Comparison of ENCODE assay signal across 11 cellular contexts in the genomic region with DNA sequence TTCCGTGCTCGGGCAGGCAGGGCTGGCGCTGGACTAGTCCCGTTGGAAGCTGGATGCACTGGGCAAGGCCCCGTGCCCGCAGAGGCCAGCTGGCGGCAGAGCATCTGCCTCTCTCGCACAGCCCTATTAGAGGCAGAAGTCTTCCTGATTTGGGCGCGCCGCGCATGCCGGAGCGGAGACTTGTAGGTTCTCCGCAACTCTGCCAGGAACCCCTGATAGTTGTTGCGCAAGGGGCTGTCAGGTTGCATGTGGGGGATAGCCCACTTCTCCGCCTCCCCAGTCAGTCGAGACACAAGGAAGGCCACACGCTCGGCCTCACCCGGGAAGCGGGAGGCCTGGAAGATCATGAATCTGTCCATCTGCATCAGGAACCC. TPM values are rescaled to one million over a fixed set of nuclear protein-coding genes. Genes with fewer than 3 reads are reported as not detected.
DNase-seq lines count a peak whose midpoint lies in the region; ATAC-seq and TF ChIP-seq lines count a peak whose summit lies in the region.
"Had no signal": no experiment of that assay in that cellular context is flagged by ENCODE, and none has a peak within 500 bp of the region (broad histone marks: within the 10 kb centered on the region; RNA-seq: fewer than 3 reads in every experiment).

No MANE protein-coding gene starts in this region.

- H3K4me2 ChIP-seq in GM23338 = peak overlapping the region; percentile 92

- peaks cover 9% of the 10 kb centered on the region for H3K27me3 Mint-ChIP-seq in GM23338 (ENCODE audit: insufficient read depth, low read depth, poor library complexity)

- H3K4me3 Mint-ChIP-seq in GM23338 = peak overlapping the region; percentile 77

- TF ChIP-seq CTCF in A673 (conservative IDR thresholded peaks at IDR 0.05; ENCODE audit: low read depth, low read length) (no peak), GM23338 (conservative IDR thresholded peaks at IDR 0.05; ENCODE audit: low read depth in 2 of 2) (no peak), astrocyte of the spinal cord (IDR thresholded peaks at IDR 0.05; ENCODE audit: low read depth, low read length) (no peak), left lung (IDR thresholded peaks at IDR 0.05) (no peak), GM10266 (IDR thresholded peaks at IDR 0.05; ENCODE audit: control insufficient read depth, insufficient read depth, low read depth, missing control alignments) (no peak)

- H3K4me3 ChIP-seq in A673 (ENCODE audit: low read depth, low read length, poor library complexity, severe bottlenecking) (peak overlapping the region; percentile 97), GM23338 (peak overlapping the region; percentile 74), astrocyte of the spinal cord (ENCODE audit: low read depth, low read length) (peak overlapping the region; percentile 67), muscle layer of duodenum (ENCODE audit: low read depth in 1 of 2, low read length in 2 of 2) (peak overlapping the region; percentile 60 to 79), left lung (peak overlapping the region in 1 of 2 donors; percentile 70)

- H3K4me1 Mint-ChIP-seq in GM23338 = peaks cover 11% of the 10 kb centered on the region

- no peaks in the 10 kb centered on the region for H3K27me3 ChIP-seq in A673 (replicated peaks; ENCODE audit: insufficient read depth, low read depth, low read length, poor library complexity)
- no peaks in the 10 kb centered on the region for H3K27me3 ChIP-seq in GM23338 (ENCODE audit: insufficient read depth)
- H3K27me3 ChIP-seq in muscle layer of duodenum (ENCODE audit: low read depth, low read length) = no peaks in the 10 kb centered on the region
- no peaks in the 10 kb centered on the region for H3K27me3 ChIP-seq in left lung

- H4K20me1 ChIP-seq in GM23338 (replicated peaks; ENCODE audit: insufficient read depth) = no peaks in the 10 kb centered on the region; the same call in 1 of the 2 replicates

- no peak for ATAC-seq in GM23338
- no peak for ATAC-seq in left lung
- ATAC-seq in GM18870 (IDR thresholded peaks at IDR 0.05; ENCODE audit: unreplicated experiment) = no peak
- ATAC-seq in HG03139 (IDR thresholded peaks at IDR 0.05; ENCODE audit: unreplicated experiment) = no peak

- DNase-seq in A673 (ENCODE audit: low spot score) (no peak), GM23338 (ENCODE audit: low spot score) (no peak), astrocyte of the spinal cord (ENCODE audit: low read depth, low spot score) (no peak), left lung (no peak), GM10266 (ENCODE audit: extremely low spot score) (no peak)
- DNase-seq: activated CD4-positive, alpha-beta T cell treated with anti-CD3 and anti-CD28 coated beads for 48 hours; NCI-H345 had no signal

- H3K36me3 ChIP-seq in A673 (ENCODE audit: insufficient read depth, low read length, poor library complexity, severe bottlenecking) (peaks cover 29% of the 10 kb centered on the region), GM23338 (ENCODE audit: insufficient read depth) (no peaks in the 10 kb centered on the region), muscle layer of duodenum (ENCODE audit: control insufficient read depth in 1 of 2, insufficient read depth in 2 of 2, low read length in 2 of 2) (peaks cover 0 to 7% of the 10 kb centered on the region in 2 donors), left lung (peaks cover 0 to 5% of the 10 kb centered on the region in 2 donors)

- H3K27ac ChIP-seq in A673 (ENCODE audit: low read depth, low read length, poor library complexity, severe bottlenecking) (peak overlapping the region; percentile 95), GM23338 (ENCODE audit: low read depth) (no peak overlapping the region), muscle layer of duodenum (ENCODE audit: low read length) (no peak overlapping the region), left lung (no peak overlapping the region)
- H3K27ac ChIP-seq: epithelial cell of prostate had no signal

- H3K9me3 Mint-ChIP-seq in GM23338 = peaks cover 31% of the 10 kb centered on the region

- H3K9me3 ChIP-seq in A673 (ENCODE audit: low read depth, low read length, poor library complexity, severe bottlenecking) (peaks cover 4% of the 10 kb centered on the region), muscle layer of duodenum (ENCODE audit: control insufficient read depth in 1 of 2, low read length in 2 of 2) (no peaks in the 10 kb centered on the region), left lung (peaks cover 0 to 7% of the 10 kb centered on the region in 2 donors)

- intact Hi-C loops in A673 (cut with micrococcal nuclease; ENCODE audit: unreplicated experiment) (no loop called here), left lung (cut with DNase I) (no loop called here)

- in situ Hi-C loops in astrocyte of the spinal cord (cut with HindIII; ENCODE audit: low sequenced_read_pairs) = no loop called here

- no peak overlapping the region for H3K27ac Mint-ChIP-seq in GM23338

- BruUV-seq in A673 (replicated peaks; lab: Mats Ljungman, UMichigan) = no TSS peak

- H3K9me2 ChIP-seq in GM23338 (ENCODE audit: insufficient read depth) = no peaks in the 10 kb centered on the region

- H3K4me1 ChIP-seq in A673 (ENCODE audit: insufficient read depth, low read length, poor library complexity, severe bottlenecking) (peaks cover 4% of the 10 kb centered on the region), GM23338 (ENCODE audit: insufficient read depth) (peaks cover 16% of the 10 kb centered on the region), muscle layer of duodenum (ENCODE audit: control insufficient read depth in 1 of 2, insufficient read depth in 2 of 2, low read length in 2 of 2) (peaks cover 0 to 23% of the 10 kb centered on the region in 2 donors), left lung (peaks cover 5 to 17% of the 10 kb centered on the region in 2 donors)

- H3K79me2 ChIP-seq in GM23338 (replicated peaks; ENCODE audit: insufficient read depth) = peaks cover 15% of the 10 kb centered on the region; the same call in 1 of the 2 replicates

- CTCF ChIA-PET in A673 (lab: Charles Lee) = no interaction called here

- H3F3A ChIP-seq in GM23338 (replicated peaks; ENCODE audit: low read depth) = no peaks in the 10 kb centered on the region

- peaks cover 65% of the 10 kb centered on the region for H3K36me3 Mint-ChIP-seq in GM23338 (ENCODE audit: low read depth)

- no peak overlapping the region for H2AFZ ChIP-seq in GM23338

- POLR2A ChIA-PET in A673 (lab: Charles Lee; ENCODE audit: low non-redundant PET) = no interaction called here

TF ChIP-seq in GM23338, 12 proteins besides CTCF, POLR2A, EP300 and RAD21:
- TF ChIP-seq STAT1 (IDR thresholded peaks at IDR 0.05; ENCODE audit: unreplicated experiment) = no peak
- TF ChIP-seq, protein P1, sequence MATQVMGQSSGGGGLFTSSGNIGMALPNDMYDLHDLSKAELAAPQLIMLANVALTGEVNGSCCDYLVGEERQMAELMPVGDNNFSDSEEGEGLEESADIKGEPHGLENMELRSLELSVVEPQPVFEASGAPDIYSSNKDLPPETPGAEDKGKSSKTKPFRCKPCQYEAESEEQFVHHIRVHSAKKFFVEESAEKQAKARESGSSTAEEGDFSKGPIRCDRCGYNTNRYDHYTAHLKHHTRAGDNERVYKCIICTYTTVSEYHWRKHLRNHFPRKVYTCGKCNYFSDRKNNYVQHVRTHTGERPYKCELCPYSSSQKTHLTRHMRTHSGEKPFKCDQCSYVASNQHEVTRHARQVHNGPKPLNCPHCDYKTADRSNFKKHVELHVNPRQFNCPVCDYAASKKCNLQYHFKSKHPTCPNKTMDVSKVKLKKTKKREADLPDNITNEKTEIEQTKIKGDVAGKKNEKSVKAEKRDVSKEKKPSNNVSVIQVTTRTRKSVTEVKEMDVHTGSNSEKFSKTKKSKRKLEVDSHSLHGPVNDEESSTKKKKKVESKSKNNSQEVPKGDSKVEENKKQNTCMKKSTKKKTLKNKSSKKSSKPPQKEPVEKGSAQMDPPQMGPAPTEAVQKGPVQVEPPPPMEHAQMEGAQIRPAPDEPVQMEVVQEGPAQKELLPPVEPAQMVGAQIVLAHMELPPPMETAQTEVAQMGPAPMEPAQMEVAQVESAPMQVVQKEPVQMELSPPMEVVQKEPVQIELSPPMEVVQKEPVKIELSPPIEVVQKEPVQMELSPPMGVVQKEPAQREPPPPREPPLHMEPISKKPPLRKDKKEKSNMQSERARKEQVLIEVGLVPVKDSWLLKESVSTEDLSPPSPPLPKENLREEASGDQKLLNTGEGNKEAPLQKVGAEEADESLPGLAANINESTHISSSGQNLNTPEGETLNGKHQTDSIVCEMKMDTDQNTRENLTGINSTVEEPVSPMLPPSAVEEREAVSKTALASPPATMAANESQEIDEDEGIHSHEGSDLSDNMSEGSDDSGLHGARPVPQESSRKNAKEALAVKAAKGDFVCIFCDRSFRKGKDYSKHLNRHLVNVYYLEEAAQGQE (IDR thresholded peaks at IDR 0.05; ENCODE audit: unreplicated experiment) = no peak
- TF ChIP-seq, protein P2, sequence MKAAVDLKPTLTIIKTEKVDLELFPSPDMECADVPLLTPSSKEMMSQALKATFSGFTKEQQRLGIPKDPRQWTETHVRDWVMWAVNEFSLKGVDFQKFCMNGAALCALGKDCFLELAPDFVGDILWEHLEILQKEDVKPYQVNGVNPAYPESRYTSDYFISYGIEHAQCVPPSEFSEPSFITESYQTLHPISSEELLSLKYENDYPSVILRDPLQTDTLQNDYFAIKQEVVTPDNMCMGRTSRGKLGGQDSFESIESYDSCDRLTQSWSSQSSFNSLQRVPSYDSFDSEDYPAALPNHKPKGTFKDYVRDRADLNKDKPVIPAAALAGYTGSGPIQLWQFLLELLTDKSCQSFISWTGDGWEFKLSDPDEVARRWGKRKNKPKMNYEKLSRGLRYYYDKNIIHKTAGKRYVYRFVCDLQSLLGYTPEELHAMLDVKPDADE (IDR thresholded peaks at IDR 0.05) = no peak
- TF ChIP-seq ZNF114 (CRISPR knock-in tag; IDR thresholded peaks at IDR 0.05) = no peak
- TF ChIP-seq CREB1 (CRISPR knock-in tag; IDR thresholded peaks at IDR 0.05; ENCODE audit: low read depth) = no peak
- TF ChIP-seq EZH2phosphoT487 (IDR thresholded peaks at IDR 0.05; ENCODE audit: unreplicated experiment) = no peak

RNA-seq across cellular contexts. Expression of a gene that starts 1.2 kb away (rescaled TPM):
- total RNA-seq in A673 (2021) (46.6 and 50.6 TPM in 2 replicates), left lung (10 to 100 TPM; 20.3 to 20.5 TPM)
- 21.4 and 28.8 TPM in 2 replicates for total RNA-seq in GM23338 (2014; rRNA removed; shearing (Covaris generic))
- polyA plus RNA-seq in GM23338 (2016; fragmentation: Nextera tagmentation; extraction: Ambion mirVana) = 7.7 and 8.2 TPM in 2 replicates
